Comparison of ENCODE assay signal across 8 cellular contexts in genomic region chr9:93574900-93575705, GRCh38.
A peak's percentile ranks its signal among the peaks of the same experiment; 100 is the strongest.
DNase-seq lines count a peak whose midpoint lies in the region; ATAC-seq lines count a peak whose summit lies in the region.

No MANE protein-coding gene starts in this region.

- H3K9ac ChIP-seq in HUES6 (ENCODE audit: low read length), result peak overlapping the region; percentile 65
- H3K9ac ChIP-seq in iPS-20b (ENCODE audit: low read depth, low read length), result peak overlapping the region; percentile 66; the same call in 1 of the 2 replicates

- H3K27me3 Mint-ChIP-seq in activated naive CD8-positive, alpha-beta T cell treated with anti-CD3 and anti-CD28 coated beads, Interleukin-2, amount 50 U/mL, for 24 hours, result no peaks in the 10 kb centered on the region
- no peaks in the 10 kb centered on the region for H3K27me3 Mint-ChIP-seq in stimulated activated naive B cell treated with anti-CD40 and anti-IgM and Interleukin-4, amounts not matched to agents 10 μg/mL and 1 μg/mL and 100 μg/mL, for 72 hours

- no peak for ATAC-seq in activated naive CD8-positive, alpha-beta T cell treated with anti-CD3 and anti-CD28 coated beads, Interleukin-2, amount 50 U/mL, for 24 hours
- no peak for ATAC-seq in stimulated activated naive B cell treated with anti-CD40 and anti-IgM and Interleukin-4, amounts not matched to agents 10 μg/mL and 1 μg/mL and 100 μg/mL, for 72 hours (replicated peaks)

- H3K27me3 ChIP-seq in HUES6 (ENCODE audit: control insufficient read depth, insufficient read depth, low read length) (peaks cover 4% of the 10 kb centered on the region), iPS-20b (ENCODE audit: insufficient read depth, low read length) (peaks cover 21% of the 10 kb centered on the region)

- H3K4me1 ChIP-seq in HUES6 (ENCODE audit: control insufficient read depth, insufficient read depth, low read length), result peaks cover 24% of the 10 kb centered on the region
- H3K4me1 ChIP-seq in iPS-20b (ENCODE audit: insufficient read depth, low read length), result peaks cover 4% of the 10 kb centered on the region; the same call in 1 of the 2 replicates

- H3K9me3 ChIP-seq in HUES6 (ENCODE audit: control insufficient read depth, insufficient read depth, low read depth, low read length) (peaks cover 5% of the 10 kb centered on the region; the same call in 1 of the 2 replicates), iPS-20b (ENCODE audit: insufficient read depth, low read depth, low read length) (peaks cover 10% of the 10 kb centered on the region)

- peak overlapping the region; percentile 84 for H3K4me3 ChIP-seq in HUES6 (ENCODE audit: low read depth, low read length)
- peak overlapping the region; percentile 70 for H3K4me3 ChIP-seq in iPS-20b (ENCODE audit: low read length)

- H3K4me3 Mint-ChIP-seq in activated naive CD8-positive, alpha-beta T cell treated with anti-CD3 and anti-CD28 coated beads, Interleukin-2, amount 50 U/mL, for 24 hours, result peak overlapping the region; percentile 84
- H3K4me3 Mint-ChIP-seq in stimulated activated naive B cell treated with anti-CD40 and anti-IgM and Interleukin-4, amounts not matched to agents 10 μg/mL and 1 μg/mL and 100 μg/mL, for 72 hours, result peak overlapping the region; percentile 92 to 94

- H3K4me1 Mint-ChIP-seq in activated naive CD8-positive, alpha-beta T cell treated with anti-CD3 and anti-CD28 coated beads, Interleukin-2, amount 50 U/mL, for 24 hours, result peaks cover 28% of the 10 kb centered on the region
- H3K4me1 Mint-ChIP-seq in stimulated activated naive B cell treated with anti-CD40 and anti-IgM and Interleukin-4, amounts not matched to agents 10 μg/mL and 1 μg/mL and 100 μg/mL, for 72 hours, result peaks cover 21 to 44% of the 10 kb centered on the region in 2 donors

- peak overlapping the region; percentile 39 for H3K27ac Mint-ChIP-seq in activated naive CD8-positive, alpha-beta T cell treated with anti-CD3 and anti-CD28 coated beads, Interleukin-2, amount 50 U/mL, for 24 hours
- H3K27ac Mint-ChIP-seq in stimulated activated naive B cell treated with anti-CD40 and anti-IgM and Interleukin-4, amounts not matched to agents 10 μg/mL and 1 μg/mL and 100 μg/mL, for 72 hours, result peak overlapping the region; percentile 95

- peaks cover 5% of the 10 kb centered on the region for H3K9me3 Mint-ChIP-seq in activated naive CD8-positive, alpha-beta T cell treated with anti-CD3 and anti-CD28 coated beads, Interleukin-2, amount 50 U/mL, for 24 hours
- peaks cover 4 to 6% of the 10 kb centered on the region in 2 donors for H3K9me3 Mint-ChIP-seq in stimulated activated naive B cell treated with anti-CD40 and anti-IgM and Interleukin-4, amounts not matched to agents 10 μg/mL and 1 μg/mL and 100 μg/mL, for 72 hours

- H3K36me3 ChIP-seq in HUES6 (ENCODE audit: control insufficient read depth, insufficient read depth, low read length) (no peaks in the 10 kb centered on the region), iPS-20b (ENCODE audit: insufficient read depth, low read depth, low read length) (no peaks in the 10 kb centered on the region)

- no peak overlapping the region for H3K27ac ChIP-seq in HUES6 (ENCODE audit: low read depth, low read length)
- no peak overlapping the region for H3K27ac ChIP-seq in iPS-20b (ENCODE audit: low read length)

- H3K36me3 Mint-ChIP-seq in activated naive CD8-positive, alpha-beta T cell treated with anti-CD3 and anti-CD28 coated beads, Interleukin-2, amount 50 U/mL, for 24 hours (ENCODE audit: low read depth), result peaks cover 7% of the 10 kb centered on the region
- H3K36me3 Mint-ChIP-seq in stimulated activated naive B cell treated with anti-CD40 and anti-IgM and Interleukin-4, amounts not matched to agents 10 μg/mL and 1 μg/mL and 100 μg/mL, for 72 hours, result peaks cover 6 to 10% of the 10 kb centered on the region in 2 donors

- DNase-seq in activated naive CD8-positive, alpha-beta T cell treated with anti-CD3 and anti-CD28 coated beads, Interleukin-2, amount 50 U/mL, for 24 hours, result no peak
- DNase-seq in stimulated activated naive B cell treated with anti-CD40 and anti-IgM and Interleukin-4, amounts not matched to agents 10 μg/mL and 1 μg/mL and 100 μg/mL, for 72 hours, result no peak
- no peak for DNase-seq in glomerular visceral epithelial cell (ENCODE audit: extremely low spot score)
- DNase-seq in NCI-H510A (lab: John Stamatoyannopoulos, UW), result no peak
- no peak for DNase-seq in cerebellar nuclear complex (lab: John Stamatoyannopoulos, UW)
- no peak for DNase-seq in stimulated activated CD4-positive, alpha-beta T cell treated with anti-CD3 and anti-CD28 coated beads, Interleukin-2, amount 100 ng/mL, for 24 hours
